Comparison of ENCODE assay signal across 15 cellular contexts in the genomic region with DNA sequence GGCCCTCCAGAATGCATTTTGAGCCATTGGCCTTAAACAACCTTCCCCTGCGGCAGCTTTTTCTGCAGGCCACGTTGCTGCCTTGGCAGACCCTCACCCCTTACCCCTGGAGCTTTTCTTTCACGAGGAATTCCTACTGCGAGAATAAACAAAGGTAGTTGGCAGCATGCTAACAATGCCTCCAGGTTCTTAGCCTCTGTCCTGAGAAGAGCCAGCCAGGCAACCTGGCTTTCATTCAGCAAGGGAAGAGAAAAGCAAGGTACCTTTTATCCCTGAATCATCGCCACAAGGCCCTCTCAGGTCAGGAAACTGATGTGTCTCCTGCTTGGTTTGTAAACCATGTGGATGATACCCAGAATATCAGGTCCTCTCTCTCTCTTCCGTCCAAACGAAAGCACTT.
"Had no signal": no experiment of that assay in that cellular context is flagged by ENCODE, and none has a peak within 500 bp of the region (broad histone marks: within the 10 kb centered on the region; RNA-seq: fewer than 3 reads in every experiment).

No MANE protein-coding gene starts in this region.

- H3K27ac Mint-ChIP-seq: activated CD4-positive, alpha-beta memory T cell treated with anti-CD3 and anti-CD28 coated beads, Interleukin-2, amount 10 ng/mL, durations not matched to agents 7 days and 5 days; activated T-cell treated with anti-CD3 and anti-CD28 coated beads, Interleukin-2, amount 50 U/mL, for 24 hours; memory B cell had no signal

- H3K9me3 ChIP-seq: colonic mucosa, esophagus squamous epithelium, left ventricle myocardium inferior, mucosa of descending colon, neutrophil had no signal

- H3K4me1 Mint-ChIP-seq: memory B cell had no signal

- ATAC-seq: naive thymus-derived CD8-positive, alpha-beta T cell had no signal

- H3K9me3 Mint-ChIP-seq: memory B cell had no signal

- H3K27me3 ChIP-seq: colonic mucosa, esophagus squamous epithelium, neutrophil had no signal

- H3K4me1 ChIP-seq: colonic mucosa had no signal

- DNase-seq: activated CD4-positive, alpha-beta memory T cell treated with anti-CD3 and anti-CD28 coated beads, Interleukin-2, amount 10 ng/mL, durations not matched to agents 7 days and 5 days; activated CD4-positive, alpha-beta T cell treated with anti-CD3 and anti-CD28 coated beads for 4 hours; activated effector memory CD4-positive, alpha-beta T cell treated with anti-CD3 and anti-CD28 coated beads, Interleukin-2, amount 50 U/mL, for 16 hours; activated T-cell treated with anti-CD3 and anti-CD28 coated beads, Interleukin-2, amount 50 U/mL, for 24 hours; central memory CD4-positive, alpha-beta T cell; colonic mucosa; esophagus squamous epithelium; glutamatergic neuron; left ventricle myocardium inferior; mucosa of descending colon; naive thymus-derived CD8-positive, alpha-beta T cell; stimulated activated CD4-positive, alpha-beta T cell treated with anti-CD3 and anti-CD28 coated beads, Interleukin-12 subunit alpha, Interleukin-12 subunit beta, amount 100 ng/mL, for 4 hours; stimulated activated CD4-positive, alpha-beta T cell treated with anti-CD3 and anti-CD28 coated beads, Interleukin-2, amount 100 ng/mL, for 24 hours had no signal

- H3K4me3 Mint-ChIP-seq: activated CD4-positive, alpha-beta memory T cell treated with anti-CD3 and anti-CD28 coated beads, Interleukin-2, amount 10 ng/mL, durations not matched to agents 7 days and 5 days; activated T-cell treated with anti-CD3 and anti-CD28 coated beads, Interleukin-2, amount 50 U/mL, for 24 hours; memory B cell had no signal

- H3K27me3 Mint-ChIP-seq: activated CD4-positive, alpha-beta memory T cell treated with anti-CD3 and anti-CD28 coated beads, Interleukin-2, amount 10 ng/mL, durations not matched to agents 7 days and 5 days; activated T-cell treated with anti-CD3 and anti-CD28 coated beads, Interleukin-2, amount 50 U/mL, for 24 hours; naive thymus-derived CD8-positive, alpha-beta T cell had no signal

- H3K4me3 ChIP-seq: colonic mucosa, esophagus squamous epithelium, left ventricle myocardium inferior, mucosa of descending colon had no signal

- H3K36me3 ChIP-seq: colonic mucosa, esophagus squamous epithelium, left ventricle myocardium inferior, neutrophil had no signal

- H3K36me3 Mint-ChIP-seq: memory B cell had no signal

- H3K27ac ChIP-seq: colonic mucosa, left ventricle myocardium inferior, neutrophil had no signal
